In the genomic region with DNA sequence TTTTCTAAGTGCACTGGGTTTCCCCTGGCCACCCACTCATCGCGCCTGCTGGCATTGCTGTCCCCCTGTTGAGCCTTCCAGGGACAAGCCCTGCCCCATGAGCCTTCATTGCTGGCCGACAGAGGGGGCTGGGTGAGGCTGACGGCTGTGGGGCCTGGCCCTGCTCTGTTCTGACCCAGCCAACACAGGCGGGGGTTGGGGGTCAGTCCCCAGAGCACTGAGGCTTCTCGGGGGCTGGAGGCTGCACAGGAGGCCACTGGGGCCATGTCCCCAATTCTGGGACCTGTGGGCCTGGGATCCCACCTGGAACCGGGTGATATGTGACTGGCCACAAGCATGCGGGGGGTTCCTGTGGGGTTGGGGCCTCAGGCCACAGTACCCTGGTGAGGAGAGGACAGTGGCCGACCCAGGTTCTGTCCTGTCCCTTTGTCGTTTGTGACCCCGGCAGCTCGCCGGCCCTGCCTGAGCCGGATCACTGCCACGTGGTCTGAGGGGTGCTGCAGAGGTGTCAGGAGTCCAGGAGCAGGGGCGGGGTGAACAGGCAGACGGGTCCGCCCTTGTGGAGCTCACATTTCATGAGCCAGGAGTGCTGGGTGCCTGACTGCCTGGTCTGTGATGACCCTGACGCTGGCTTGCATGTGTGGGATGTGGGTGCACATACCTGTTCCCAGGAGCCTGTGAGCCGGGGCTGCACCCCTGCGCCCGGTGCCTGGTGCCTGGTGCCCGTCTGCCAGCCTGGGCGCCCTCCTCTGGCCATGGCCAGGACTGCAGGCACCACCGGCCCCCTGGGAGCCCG, we compare ENCODE assay signal across 8 cellular contexts. TPM values are rescaled to one million over a fixed set of nuclear protein-coding genes. Genes with fewer than 3 reads are reported as not detected.
DNase-seq lines count a peak whose midpoint lies in the region; ATAC-seq and TF ChIP-seq lines count a peak whose summit lies in the region.

No MANE protein-coding gene starts in this region.

- H3K27me3 Mint-ChIP-seq in activated B cell treated with CpG ODN at 0.5 μM for 24 hours = peaks cover 9% of the 10 kb centered on the region

- intact Hi-C loops in activated B cell treated with CpG ODN at 0.5 μM for 24 hours (cut with micrococcal nuclease) (loop anchor here (1.0 kb wide), 2 partner anchors 19 to 68 kb away; a partner anchor contains a TSS), lower lobe of right lung (cut with DNase I) (no loop called here)

- H3K4me3 ChIP-seq in Jurkat, Clone E6-1 (ENCODE audit: low read length) = no peak overlapping the region
- H3K4me3 ChIP-seq in cardiac fibroblast (replicated peaks in 1 of 2; ENCODE audit: low read depth in 2 of 2, low read length in 2 of 2) (no peak overlapping the region), lower lobe of right lung (no peak overlapping the region)

- H3K4me1 Mint-ChIP-seq in activated B cell treated with CpG ODN at 0.5 μM for 24 hours = no peaks in the 10 kb centered on the region

- CTCF ChIA-PET in activated B cell treated with CpG ODN at 0.5 μM for 24 hours (lab: Charles Lee) = interaction anchor here (1.3 kb wide), 1 partner anchor 67 kb away, joined by 5 read pairs; no protein-coding TSS in a partner anchor

- TF ChIP-seq CTCF in activated B cell treated with CpG ODN at 0.5 μM for 24 hours (IDR thresholded peaks at IDR 0.05) (no peak), cardiac fibroblast (IDR thresholded peaks at IDR 0.05; ENCODE audit: low read depth, low read length) (peak; percentile 64), lower lobe of right lung (IDR thresholded peaks at IDR 0.05) (peak; percentile 67)

- peaks cover 18% of the 10 kb centered on the region for H3K36me3 Mint-ChIP-seq in activated B cell treated with CpG ODN at 0.5 μM for 24 hours (ENCODE audit: low read depth)

- POLR2A ChIA-PET in activated B cell treated with CpG ODN at 0.5 μM for 24 hours (lab: Charles Lee) = no interaction called here

- ATAC-seq in activated B cell treated with CpG ODN at 0.5 μM for 24 hours (ENCODE audit: low read depth) = peak; percentile 83
- peak; percentile 54 to 56 for ATAC-seq in lower lobe of right lung
- ATAC-seq in GM18868 (IDR thresholded peaks at IDR 0.05; ENCODE audit: unreplicated experiment) = no peak

- peaks cover 13% of the 10 kb centered on the region for H3K27me3 ChIP-seq in lower lobe of right lung (ENCODE audit: low read depth)

- H3K27ac ChIP-seq in lower lobe of right lung = no peak overlapping the region

- no peaks in the 10 kb centered on the region for H3K9me3 ChIP-seq in lower lobe of right lung

- no peak overlapping the region for H3K27ac Mint-ChIP-seq in activated B cell treated with CpG ODN at 0.5 μM for 24 hours

- H3K36me3 ChIP-seq in lower lobe of right lung = peaks cover 35% of the 10 kb centered on the region

- H3K4me3 Mint-ChIP-seq in activated B cell treated with CpG ODN at 0.5 μM for 24 hours = no peak overlapping the region

- H3K4me1 ChIP-seq in lower lobe of right lung = no peaks in the 10 kb centered on the region

- DNase-seq in D341Med (ENCODE audit: low spot score) = peak; percentile 95
- DNase-seq in Jurkat, Clone E6-1 (ENCODE audit: low read depth, low spot score) = peak; percentile 28
- peak; percentile 65 for DNase-seq in activated B cell treated with CpG ODN at 0.5 μM for 24 hours
- DNase-seq in cardiac fibroblast (ENCODE audit: low read depth in 2 of 2) = peak; percentile 30 to 34
- DNase-seq in lower lobe of right lung = no peak
- DNase-seq in stimulated activated CD8-positive, alpha-beta memory T cell treated with anti-CD3 and anti-CD28 coated beads, Interleukin-7, amount 100 ng/mL, for 48 hours (ENCODE audit: extremely low read depth in 1 of 2, low read depth in 1 of 2) = peak; percentile 35 to 56
- DNase-seq in NCI-H446 treated with DMSO at 0.1 percent for 48 hours (lab: John Stamatoyannopoulos, UW) = no peak

- no peaks in the 10 kb centered on the region for H3K9me3 Mint-ChIP-seq in activated B cell treated with CpG ODN at 0.5 μM for 24 hours

RNA-seq across cellular contexts. Expression of a gene that starts 2.1 kb away (rescaled TPM):
- not detected for polyA plus RNA-seq in Jurkat, Clone E6-1 (2012; ENCODE audit: insufficient read depth, insufficient read length)
- total RNA-seq in activated B cell treated with CpG ODN at 0.5 μM for 24 hours (not detected in 2 replicates), lower lobe of right lung (not detected)

RNA-seq across cellular contexts. Expression of a gene that starts 18.3 kb away (rescaled TPM):
- polyA plus RNA-seq in Jurkat, Clone E6-1 (2012; ENCODE audit: insufficient read depth, insufficient read length) = 127 TPM
- total RNA-seq in activated B cell treated with CpG ODN at 0.5 μM for 24 hours (72.4 and 85.8 TPM in 2 replicates), lower lobe of right lung (66.2 TPM)

RNA-seq across cellular contexts. Expression of a gene that starts 36.6 kb away (rescaled TPM):
- not detected for polyA plus RNA-seq in Jurkat, Clone E6-1 (2012; ENCODE audit: insufficient read depth, insufficient read length)
- total RNA-seq in activated B cell treated with CpG ODN at 0.5 μM for 24 hours (not detected in 2 replicates), lower lobe of right lung (not detected)

RNA-seq across cellular contexts. Expression of a gene that starts 55.2 kb away (rescaled TPM):
- not detected for polyA plus RNA-seq in Jurkat, Clone E6-1 (2012; ENCODE audit: insufficient read depth, insufficient read length)
- not detected in 2 replicates for total RNA-seq in activated B cell treated with CpG ODN at 0.5 μM for 24 hours
- total RNA-seq in lower lobe of right lung = 15.9 TPM

Comparison
In these comparisons a context has a peak if more than half of its experiments do, and no peak if none do; other contexts are left out.
1. DNase-seq: peak in D341Med (single experiment), Jurkat, Clone E6-1 (single experiment), activated B cell treated with CpG ODN at 0.5 μM for 24 hours (single experiment), cardiac fibroblast (2 of 2) and stimulated activated CD8-positive, alpha-beta memory T cell treated with anti-CD3 and anti-CD28 coated beads, Interleukin-7, amount 100 ng/mL, for 48 hours (2 of 2); none in lower lobe of right lung (single experiment) and NCI-H446 treated with DMSO at 0.1 percent for 48 hours (single experiment).